ENCODE assay signal across 1 cellular context in the genomic region with DNA sequence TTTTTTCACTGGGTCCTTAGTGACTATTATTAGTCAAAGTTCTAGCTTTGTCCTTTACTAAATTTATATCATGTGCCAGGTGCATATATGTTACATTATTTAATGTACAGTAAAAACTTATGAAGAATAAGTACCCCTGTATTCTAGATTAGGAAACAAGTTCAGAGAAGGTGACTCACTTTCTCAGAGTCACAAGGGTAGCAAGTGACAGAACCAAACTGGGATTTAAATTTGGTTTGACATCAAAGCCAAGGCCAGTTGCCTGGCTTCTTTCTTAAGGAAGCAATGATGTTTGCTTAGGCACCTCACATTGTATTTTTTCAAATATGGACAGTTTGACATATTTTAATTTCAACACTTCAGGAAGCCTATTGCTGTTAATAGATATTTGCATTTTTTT.
TF ChIP-seq lines count a peak whose summit lies in the region.

No MANE protein-coding gene starts in this region.

TF ChIP-seq in K562, 482 proteins besides CTCF, POLR2A, EP300 and RAD21:
- TF ChIP-seq MTA3 (IDR thresholded peaks at IDR 0.05; ENCODE audit: borderline replicate concordance) (no peak), ARNT (IDR thresholded peaks at IDR 0.05) (no peak), ZNF407 (IDR thresholded peaks at IDR 0.05; ENCODE audit: low read depth) (no peak), ZBTB11 (CRISPR knock-in tag; IDR thresholded peaks at IDR 0.05) (0 out of 6 replicates have a peak, but pooled peaks of 1 of the 3 experiments have one; percentile 22), JUND (IDR thresholded peaks at IDR 0.05; ENCODE audit: borderline replicate concordance, low read depth, low read length) (peak; percentile 44; the same call in 1 of the 2 replicates), JUND (tag; IDR thresholded peaks at IDR 0.05; ENCODE audit: borderline replicate concordance, low read depth, low read length) (no peak; the same call in 2 of the 3 replicates), ADNP (tag; IDR thresholded peaks at IDR 0.05) (peak; percentile 5; the same call in 1 of the 2 replicates), E2F6 (IDR thresholded peaks at IDR 0.05; ENCODE audit: borderline replicate concordance in 1 of 2, extremely low read depth in 1 of 2, insufficient read depth in 1 of 2, insufficient read length in 1 of 2, low read depth in 1 of 2, low read length in 1 of 2, poor library complexity in 1 of 2, severe bottlenecking in 1 of 2) (no peak), MEF2A (IDR thresholded peaks at IDR 0.05; ENCODE audit: control insufficient read depth, low read depth, low read length) (no peak), ATF3 (IDR thresholded peaks at IDR 0.05) (peak; percentile 45), ATF3 (CRISPR knock-in tag; conservative IDR thresholded peaks at IDR 0.05) (no peak)
- TF ChIP-seq, protein P1, sequence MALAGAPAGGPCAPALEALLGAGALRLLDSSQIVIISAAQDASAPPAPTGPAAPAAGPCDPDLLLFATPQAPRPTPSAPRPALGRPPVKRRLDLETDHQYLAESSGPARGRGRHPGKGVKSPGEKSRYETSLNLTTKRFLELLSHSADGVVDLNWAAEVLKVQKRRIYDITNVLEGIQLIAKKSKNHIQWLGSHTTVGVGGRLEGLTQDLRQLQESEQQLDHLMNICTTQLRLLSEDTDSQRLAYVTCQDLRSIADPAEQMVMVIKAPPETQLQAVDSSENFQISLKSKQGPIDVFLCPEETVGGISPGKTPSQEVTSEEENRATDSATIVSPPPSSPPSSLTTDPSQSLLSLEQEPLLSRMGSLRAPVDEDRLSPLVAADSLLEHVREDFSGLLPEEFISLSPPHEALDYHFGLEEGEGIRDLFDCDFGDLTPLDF (CRISPR knock-in tag; IDR thresholded peaks at IDR 0.05) = no peak
- TF ChIP-seq, protein P2, sequence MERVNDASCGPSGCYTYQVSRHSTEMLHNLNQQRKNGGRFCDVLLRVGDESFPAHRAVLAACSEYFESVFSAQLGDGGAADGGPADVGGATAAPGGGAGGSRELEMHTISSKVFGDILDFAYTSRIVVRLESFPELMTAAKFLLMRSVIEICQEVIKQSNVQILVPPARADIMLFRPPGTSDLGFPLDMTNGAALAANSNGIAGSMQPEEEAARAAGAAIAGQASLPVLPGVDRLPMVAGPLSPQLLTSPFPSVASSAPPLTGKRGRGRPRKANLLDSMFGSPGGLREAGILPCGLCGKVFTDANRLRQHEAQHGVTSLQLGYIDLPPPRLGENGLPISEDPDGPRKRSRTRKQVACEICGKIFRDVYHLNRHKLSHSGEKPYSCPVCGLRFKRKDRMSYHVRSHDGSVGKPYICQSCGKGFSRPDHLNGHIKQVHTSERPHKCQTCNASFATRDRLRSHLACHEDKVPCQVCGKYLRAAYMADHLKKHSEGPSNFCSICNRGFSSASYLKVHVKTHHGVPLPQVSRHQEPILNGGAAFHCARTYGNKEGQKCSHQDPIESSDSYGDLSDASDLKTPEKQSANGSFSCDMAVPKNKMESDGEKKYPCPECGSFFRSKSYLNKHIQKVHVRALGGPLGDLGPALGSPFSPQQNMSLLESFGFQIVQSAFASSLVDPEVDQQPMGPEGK (CRISPR knock-in tag; IDR thresholded peaks at IDR 0.05; ENCODE audit: borderline replicate concordance) = no peak
- TF ChIP-seq, protein P3, sequence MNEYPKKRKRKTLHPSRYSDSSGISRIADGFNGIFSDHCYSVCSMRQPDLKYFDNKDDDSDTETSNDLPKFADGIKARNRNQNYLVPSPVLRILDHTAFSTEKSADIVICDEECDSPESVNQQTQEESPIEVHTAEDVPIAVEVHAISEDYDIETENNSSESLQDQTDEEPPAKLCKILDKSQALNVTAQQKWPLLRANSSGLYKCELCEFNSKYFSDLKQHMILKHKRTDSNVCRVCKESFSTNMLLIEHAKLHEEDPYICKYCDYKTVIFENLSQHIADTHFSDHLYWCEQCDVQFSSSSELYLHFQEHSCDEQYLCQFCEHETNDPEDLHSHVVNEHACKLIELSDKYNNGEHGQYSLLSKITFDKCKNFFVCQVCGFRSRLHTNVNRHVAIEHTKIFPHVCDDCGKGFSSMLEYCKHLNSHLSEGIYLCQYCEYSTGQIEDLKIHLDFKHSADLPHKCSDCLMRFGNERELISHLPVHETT (CRISPR knock-in tag; conservative IDR thresholded peaks at IDR 0.05 in 1 of 2, IDR thresholded peaks at IDR 0.05 in 1 of 2) = no peak
